Comparison of ENCODE assay signal across 7 cellular contexts in the genomic region with DNA sequence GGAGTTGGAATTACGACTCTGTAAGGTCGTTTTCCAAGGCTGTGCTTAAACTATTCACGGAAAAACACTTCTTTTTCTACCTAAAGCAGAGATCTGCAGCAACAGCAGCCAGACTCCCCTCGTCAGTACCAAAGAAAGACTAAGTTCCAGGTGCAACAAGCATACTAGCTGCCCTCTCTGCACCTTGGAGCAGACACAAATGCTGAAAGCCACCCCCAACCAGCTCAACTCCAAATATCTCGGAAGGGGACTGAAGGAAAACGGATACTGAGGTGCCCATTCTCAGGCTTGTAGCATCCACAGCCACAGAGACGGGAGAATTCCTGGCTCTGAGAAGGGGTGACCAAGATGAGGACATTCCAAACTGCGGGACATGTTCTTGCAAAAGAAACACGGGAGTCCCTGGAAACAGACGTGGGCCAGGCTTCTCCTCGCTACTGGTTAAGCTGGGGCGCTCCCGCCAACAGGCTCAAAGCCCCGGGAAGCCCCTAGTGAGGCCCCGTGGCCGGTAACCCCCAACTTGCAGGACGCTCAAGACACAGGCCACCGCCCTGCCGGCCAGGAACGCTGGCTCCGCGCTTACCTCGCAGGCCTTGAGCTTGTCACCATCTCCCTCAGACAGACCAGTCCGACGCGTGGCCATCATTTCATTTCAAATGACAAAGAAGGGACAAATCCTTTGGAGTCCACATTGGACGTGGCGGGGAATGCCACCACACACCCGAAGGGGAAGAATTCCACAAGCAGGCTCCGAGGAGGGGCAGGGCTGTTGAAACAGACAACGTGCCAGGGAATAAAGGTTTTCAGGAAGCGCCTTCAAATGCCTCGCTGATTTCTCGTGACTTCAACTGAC. TPM values are rescaled to one million over a fixed set of nuclear protein-coding genes. Genes with fewer than 3 reads are reported as not detected.
A peak's percentile ranks its signal among the peaks of the same experiment; 100 is the strongest.
DNase-seq lines count a peak whose midpoint lies in the region; ATAC-seq and TF ChIP-seq lines count a peak whose summit lies in the region.

No MANE protein-coding gene starts in this region.

- peaks cover 26% of the 10 kb centered on the region for H3K27me3 Mint-ChIP-seq in GM23338 (ENCODE audit: insufficient read depth, low read depth, poor library complexity)
- H3K27me3 Mint-ChIP-seq in T-cell: no peaks in the 10 kb centered on the region

- H3K4me1 ChIP-seq in GM23338 (ENCODE audit: insufficient read depth) (peaks cover 58% of the 10 kb centered on the region), foreskin keratinocyte (peaks cover 38% of the 10 kb centered on the region)

- H3K9me2 ChIP-seq in GM23338 (ENCODE audit: insufficient read depth): no peaks in the 10 kb centered on the region

- H3K27me3 ChIP-seq in GM23338 (ENCODE audit: insufficient read depth) (peaks cover 66% of the 10 kb centered on the region), foreskin keratinocyte (no peaks in the 10 kb centered on the region)

- H3K4me3 Mint-ChIP-seq in GM23338 (peak overlapping the region; percentile 83), T-cell (peak overlapping the region; percentile 83 to 89 (median 84))

- H3K4me1 Mint-ChIP-seq in GM23338 (peaks cover 19% of the 10 kb centered on the region), T-cell (peaks cover 0 to 30% (median 23%) of the 10 kb centered on the region in 3 donors)

- peaks cover 58% of the 10 kb centered on the region for H3K79me2 ChIP-seq in GM23338 (replicated peaks; ENCODE audit: insufficient read depth)

- H3K27ac ChIP-seq in GM23338 (ENCODE audit: low read depth) (no peak overlapping the region), foreskin keratinocyte (peak overlapping the region; percentile 84)

- H3K27ac Mint-ChIP-seq in GM23338 (no peak overlapping the region), T-cell (no peak overlapping the region)

- POLR2A ChIA-PET in T-cell (lab: Charles Lee): no interaction called here

- H3K9me3 Mint-ChIP-seq in GM23338 (no peaks in the 10 kb centered on the region; the same call in 2 of the 3 replicates), T-cell (no peaks in the 10 kb centered on the region)

- H3F3A ChIP-seq in GM23338 (replicated peaks; ENCODE audit: low read depth): 0 out of 2 replicates have a peak, but pooled peaks cover 4% of the 10 kb centered on the region

- H3K36me3 Mint-ChIP-seq in GM23338 (ENCODE audit: low read depth): no peaks in the 10 kb centered on the region; the same call in 2 of the 3 replicates
- H3K36me3 Mint-ChIP-seq in T-cell: no peaks in the 10 kb centered on the region

- CTCF ChIA-PET in T-cell (lab: Charles Lee): interaction anchor here in 1 of 2 donors (0.5 kb wide), 1 partner anchor 93 kb away, joined by 3 read pairs; no protein-coding TSS in a partner anchor

- TF ChIP-seq CTCF in GM23338 (conservative IDR thresholded peaks at IDR 0.05; ENCODE audit: low read depth in 2 of 2) (no peak), foreskin keratinocyte (conservative IDR thresholded peaks at IDR 0.05) (no peak)

- peak overlapping the region; percentile 93 for H3K4me2 ChIP-seq in GM23338

- peak overlapping the region; percentile 69 for H3K4me3 ChIP-seq in GM23338

- H4K20me1 ChIP-seq in GM23338 (replicated peaks; ENCODE audit: insufficient read depth): peaks cover 13% of the 10 kb centered on the region; the same call in 1 of the 2 replicates

- peak; percentile 11 for ATAC-seq in GM23338
- ATAC-seq in T-cell (replicated peaks in 1 of 4): no peak
- no peak for ATAC-seq in foreskin keratinocyte
- no peak for ATAC-seq in GM21423 (IDR thresholded peaks at IDR 0.05; ENCODE audit: unreplicated experiment)

- H3K36me3 ChIP-seq in GM23338 (ENCODE audit: insufficient read depth): no peaks in the 10 kb centered on the region

- DNase-seq in GM23338 (ENCODE audit: low spot score): peak; percentile 59
- DNase-seq in T-cell: no peak
- no peak for DNase-seq in foreskin keratinocyte
- DNase-seq in nucleus accumbens (lab: John Stamatoyannopoulos, UW): peak in 35 of 56 donors; percentile 10 to 73 (median 39)
- DNase-seq in hepatic stellate cell (ENCODE audit: low spot score): no peak
- DNase-seq in NOMO-1 treated with dmso at 0.1 percent for 144 hours (lab: John Stamatoyannopoulos, UW; ENCODE audit: unreplicated experiment): no peak

- no peak overlapping the region for H2AFZ ChIP-seq in GM23338

TF ChIP-seq in GM23338, 12 proteins besides CTCF, POLR2A, EP300 and RAD21 (continues in another document):
- TF ChIP-seq NANOG (IDR thresholded peaks at IDR 0.05; ENCODE audit: borderline replicate concordance): no peak
- TF ChIP-seq, protein P1, sequence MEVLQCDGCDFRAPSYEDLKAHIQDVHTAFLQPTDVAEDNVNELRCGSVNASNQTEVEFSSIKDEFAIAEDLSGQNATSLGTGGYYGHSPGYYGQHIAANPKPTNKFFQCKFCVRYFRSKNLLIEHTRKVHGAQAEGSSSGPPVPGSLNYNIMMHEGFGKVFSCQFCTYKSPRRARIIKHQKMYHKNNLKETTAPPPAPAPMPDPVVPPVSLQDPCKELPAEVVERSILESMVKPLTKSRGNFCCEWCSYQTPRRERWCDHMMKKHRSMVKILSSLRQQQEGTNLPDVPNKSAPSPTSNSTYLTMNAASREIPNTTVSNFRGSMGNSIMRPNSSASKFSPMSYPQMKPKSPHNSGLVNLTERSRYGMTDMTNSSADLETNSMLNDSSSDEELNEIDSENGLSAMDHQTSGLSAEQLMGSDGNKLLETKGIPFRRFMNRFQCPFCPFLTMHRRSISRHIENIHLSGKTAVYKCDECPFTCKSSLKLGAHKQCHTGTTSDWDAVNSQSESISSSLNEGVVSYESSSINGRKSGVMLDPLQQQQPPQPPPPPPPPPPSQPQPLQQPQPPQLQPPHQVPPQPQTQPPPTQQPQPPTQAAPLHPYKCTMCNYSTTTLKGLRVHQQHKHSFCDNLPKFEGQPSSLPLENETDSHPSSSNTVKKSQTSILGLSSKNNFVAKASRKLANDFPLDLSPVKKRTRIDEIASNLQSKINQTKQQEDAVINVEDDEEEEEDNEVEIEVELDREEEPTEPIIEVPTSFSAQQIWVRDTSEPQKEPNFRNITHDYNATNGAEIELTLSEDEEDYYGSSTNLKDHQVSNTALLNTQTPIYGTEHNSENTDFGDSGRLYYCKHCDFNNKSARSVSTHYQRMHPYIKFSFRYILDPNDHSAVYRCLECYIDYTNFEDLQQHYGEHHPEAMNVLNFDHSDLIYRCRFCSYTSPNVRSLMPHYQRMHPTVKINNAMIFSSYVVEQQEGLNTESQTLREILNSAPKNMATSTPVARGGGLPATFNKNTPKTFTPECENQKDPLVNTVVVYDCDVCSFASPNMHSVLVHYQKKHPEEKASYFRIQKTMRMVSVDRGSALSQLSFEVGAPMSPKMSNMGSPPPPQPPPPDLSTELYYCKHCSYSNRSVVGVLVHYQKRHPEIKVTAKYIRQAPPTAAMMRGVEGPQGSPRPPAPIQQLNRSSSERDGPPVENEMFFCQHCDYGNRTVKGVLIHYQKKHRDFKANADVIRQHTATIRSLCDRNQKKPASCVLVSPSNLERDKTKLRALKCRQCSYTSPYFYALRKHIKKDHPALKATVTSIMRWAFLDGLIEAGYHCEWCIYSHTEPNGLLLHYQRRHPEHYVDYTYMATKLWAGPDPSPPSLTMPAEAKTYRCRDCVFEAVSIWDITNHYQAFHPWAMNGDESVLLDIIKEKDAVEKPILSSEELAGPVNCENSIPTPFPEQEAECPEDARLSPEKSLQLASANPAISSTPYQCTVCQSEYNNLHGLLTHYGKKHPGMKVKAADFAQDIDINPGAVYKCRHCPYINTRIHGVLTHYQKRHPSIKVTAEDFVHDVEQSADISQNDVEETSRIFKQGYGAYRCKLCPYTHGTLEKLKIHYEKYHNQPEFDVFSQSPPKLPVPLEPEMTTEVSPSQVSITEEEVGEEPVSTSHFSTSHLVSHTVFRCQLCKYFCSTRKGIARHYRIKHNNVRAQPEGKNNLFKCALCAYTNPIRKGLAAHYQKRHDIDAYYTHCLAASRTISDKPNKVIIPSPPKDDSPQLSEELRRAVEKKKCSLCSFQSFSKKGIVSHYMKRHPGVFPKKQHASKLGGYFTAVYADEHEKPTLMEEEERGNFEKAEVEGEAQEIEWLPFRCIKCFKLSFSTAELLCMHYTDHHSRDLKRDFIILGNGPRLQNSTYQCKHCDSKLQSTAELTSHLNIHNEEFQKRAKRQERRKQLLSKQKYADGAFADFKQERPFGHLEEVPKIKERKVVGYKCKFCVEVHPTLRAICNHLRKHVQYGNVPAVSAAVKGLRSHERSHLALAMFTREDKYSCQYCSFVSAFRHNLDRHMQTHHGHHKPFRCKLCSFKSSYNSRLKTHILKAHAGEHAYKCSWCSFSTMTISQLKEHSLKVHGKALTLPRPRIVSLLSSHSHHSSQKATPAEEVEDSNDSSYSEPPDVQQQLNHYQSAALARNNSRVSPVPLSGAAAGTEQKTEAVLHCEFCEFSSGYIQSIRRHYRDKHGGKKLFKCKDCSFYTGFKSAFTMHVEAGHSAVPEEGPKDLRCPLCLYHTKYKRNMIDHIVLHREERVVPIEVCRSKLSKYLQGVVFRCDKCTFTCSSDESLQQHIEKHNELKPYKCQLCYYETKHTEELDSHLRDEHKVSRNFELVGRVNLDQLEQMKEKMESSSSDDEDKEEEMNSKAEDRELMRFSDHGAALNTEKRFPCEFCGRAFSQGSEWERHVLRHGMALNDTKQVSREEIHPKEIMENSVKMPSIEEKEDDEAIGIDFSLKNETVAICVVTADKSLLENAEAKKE (CRISPR knock-in tag; IDR thresholded peaks at IDR 0.05): no peak
- TF ChIP-seq JUNB (IDR thresholded peaks at IDR 0.05; ENCODE audit: unreplicated experiment): no peak
- TF ChIP-seq, protein P2, sequence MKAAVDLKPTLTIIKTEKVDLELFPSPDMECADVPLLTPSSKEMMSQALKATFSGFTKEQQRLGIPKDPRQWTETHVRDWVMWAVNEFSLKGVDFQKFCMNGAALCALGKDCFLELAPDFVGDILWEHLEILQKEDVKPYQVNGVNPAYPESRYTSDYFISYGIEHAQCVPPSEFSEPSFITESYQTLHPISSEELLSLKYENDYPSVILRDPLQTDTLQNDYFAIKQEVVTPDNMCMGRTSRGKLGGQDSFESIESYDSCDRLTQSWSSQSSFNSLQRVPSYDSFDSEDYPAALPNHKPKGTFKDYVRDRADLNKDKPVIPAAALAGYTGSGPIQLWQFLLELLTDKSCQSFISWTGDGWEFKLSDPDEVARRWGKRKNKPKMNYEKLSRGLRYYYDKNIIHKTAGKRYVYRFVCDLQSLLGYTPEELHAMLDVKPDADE (IDR thresholded peaks at IDR 0.05): no peak
- no peak for TF ChIP-seq CREB1 (CRISPR knock-in tag; IDR thresholded peaks at IDR 0.05; ENCODE audit: low read depth)

RNA-seq across cellular contexts. Expression of gene ARHGAP21, which starts 2.2 kb away (rescaled TPM):
- 42.0 and 44.5 TPM in 2 replicates for total RNA-seq in GM23338 (2014; rRNA removed; shearing (Covaris generic))
- polyA plus RNA-seq in GM23338 (2016; fragmentation: Nextera tagmentation; extraction: Ambion mirVana) (14.5 and 15.3 TPM in 2 replicates), foreskin keratinocyte (21.2 and 23.9 TPM in 2 replicates)
- total RNA-seq in T-cell (10 to 100 TPM; 19.1 to 45.8 (median 26.1) TPM), foreskin keratinocyte (103 and 113 TPM in 2 replicates)

Comparison
In these comparisons a context has a peak if more than half of its experiments do, and no peak if none do; other contexts are left out.
1. DNase-seq: peak in GM23338 (single experiment) and nucleus accumbens (35 of 56); none in T-cell (0 of 34), foreskin keratinocyte (0 of 2), hepatic stellate cell (single experiment) and NOMO-1 treated with dmso at 0.1 percent for 144 hours (single experiment).